1 cellular context compared by ENCODE assay signal in the genomic region with DNA sequence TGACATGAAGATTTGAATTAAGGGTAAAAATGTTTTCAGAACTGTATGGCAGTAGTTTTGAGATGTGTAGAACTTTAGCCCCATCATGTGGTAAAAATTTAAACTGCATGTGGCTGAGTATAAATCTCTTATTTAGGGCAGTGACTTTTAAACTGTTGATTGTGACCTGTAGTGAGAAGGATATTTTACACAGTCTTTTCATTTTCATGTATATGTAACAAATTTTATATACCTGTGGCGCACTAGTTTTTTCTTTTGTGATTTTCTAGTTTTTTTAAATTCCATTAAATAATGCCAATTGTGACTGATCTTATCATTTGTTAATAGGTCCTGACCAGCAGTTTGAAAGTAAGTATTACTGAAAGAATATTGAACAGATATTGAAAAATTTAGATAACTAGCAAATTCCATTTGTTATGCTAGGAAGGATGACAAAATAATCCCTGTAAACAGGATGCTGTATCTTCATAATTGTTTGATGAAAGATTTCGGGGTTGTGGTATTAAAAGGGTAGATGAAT.
TF ChIP-seq lines count a peak whose summit lies in the region.

No MANE protein-coding gene starts in this region.

TF ChIP-seq in HepG2, 621 proteins besides CTCF, POLR2A, EP300 and RAD21 (continued from another document):
- TF ChIP-seq REXO4 (CRISPR knock-in tag; IDR thresholded peaks at IDR 0.05; ENCODE audit: borderline replicate concordance): no peak
